8 cellular contexts compared by ENCODE assay signal in the genomic region with DNA sequence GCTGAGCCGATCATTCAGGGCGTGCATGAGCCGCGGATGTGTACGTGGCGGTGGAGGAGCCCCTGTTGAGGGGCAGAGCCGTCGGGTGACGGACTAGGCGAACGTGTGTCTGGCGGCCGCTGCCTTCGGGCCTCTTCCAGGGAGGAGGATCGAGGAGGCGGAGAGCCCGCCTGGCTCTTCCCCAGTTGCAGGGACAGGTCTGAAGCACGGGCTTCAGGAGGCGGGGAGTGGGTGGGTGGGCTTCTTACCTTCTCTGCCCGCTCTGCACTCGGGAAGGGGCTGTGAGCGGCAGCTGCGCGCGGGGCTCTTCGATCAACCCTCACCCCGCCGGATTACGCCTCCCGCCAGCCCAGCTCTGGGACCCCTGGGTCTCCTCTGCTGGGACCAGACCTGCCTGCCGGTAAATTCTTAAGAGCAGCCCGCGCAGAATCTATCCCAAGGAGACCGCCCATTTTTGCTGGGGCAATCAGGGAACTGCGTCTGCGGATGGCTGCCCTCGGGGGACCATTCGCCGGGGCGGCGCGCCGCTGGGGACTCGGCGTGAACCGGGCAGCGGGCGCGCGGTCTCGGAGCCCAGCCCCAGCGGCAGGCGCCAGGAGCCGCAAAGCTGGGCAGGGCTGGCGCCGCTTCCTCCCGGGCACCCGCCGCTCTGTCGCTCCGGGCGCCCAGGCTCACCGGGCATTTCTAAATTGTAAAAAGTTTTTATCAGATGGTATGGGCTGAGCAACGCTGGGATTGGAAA. TPM values are rescaled to one million over a fixed set of nuclear protein-coding genes. Genes with fewer than 3 reads are reported as not detected.
A peak's percentile ranks its signal among the peaks of the same experiment; 100 is the strongest.
DNase-seq lines count a peak whose midpoint lies in the region; ATAC-seq and TF ChIP-seq lines count a peak whose summit lies in the region.

No MANE protein-coding gene starts in this region.

- H2BK15ac ChIP-seq in IMR-90 (ENCODE audit: low read depth, low read length) = 0 out of 3 replicates have a peak overlapping the region, but pooled peaks have one; percentile 33

- 0 out of 2 replicates have a peak overlapping the region, but pooled peaks have one; percentile 50 for H4K91ac ChIP-seq in IMR-90 (ENCODE audit: insufficient read depth, low read depth, low read length)

- no peaks in the 10 kb centered on the region; the same call in 1 of the 2 replicates for H3K9me1 ChIP-seq in IMR-90 (ENCODE audit: insufficient read depth, low read length)

- H3K14ac ChIP-seq in IMR-90 (replicated peaks; ENCODE audit: low read depth, low read length) = peak overlapping the region; percentile 35; the same call in 1 of the 2 replicates

- peak overlapping the region; percentile 57; the same call in 1 of the 2 replicates for H3K23ac ChIP-seq in IMR-90 (ENCODE audit: low read depth, low read length)

- in situ Hi-C loops in IMR-90 (cut with MboI; ENCODE audit: low sequenced_read_pairs) (no loop called here), T47D (cut with HindIII; ENCODE audit: low pct_unique_long_range_greater_than_20kb, low sequenced_read_pairs) (no loop called here)

- H3K18ac ChIP-seq in IMR-90 (ENCODE audit: low read depth, low read length) = no peak overlapping the region

- POLR2A ChIA-PET in IMR-90 (lab: Charles Lee; ENCODE audit: unreplicated experiment) = interaction anchor here (1.1 kb wide), 1 partner anchor 142 kb away, joined by 3 read pairs; no protein-coding TSS in a partner anchor

- H3K9ac ChIP-seq in IMR-90 (ENCODE audit: low read depth, low read length) = peak overlapping the region; percentile 64

- no peak overlapping the region for H2BK20ac ChIP-seq in IMR-90 (ENCODE audit: low read depth, low read length)

- no peak overlapping the region for H2BK5ac ChIP-seq in IMR-90 (ENCODE audit: low read depth, low read length, poor library complexity, severe bottlenecking)

- H3K56ac ChIP-seq in IMR-90 (ENCODE audit: extremely low read depth, insufficient read depth, low read length) = peak overlapping the region; percentile 16; the same call in 1 of the 2 replicates

- peak overlapping the region; percentile 59 for H3K4me3 ChIP-seq in IMR-90 (ENCODE audit: insufficient read depth, low read depth, low read length)

- no peaks in the 10 kb centered on the region for H3K79me1 ChIP-seq in IMR-90 (ENCODE audit: low read depth in 1 of 2, low read length in 2 of 2)

- peak overlapping the region; percentile 45 for H2AK9ac ChIP-seq in IMR-90 (replicated peaks; ENCODE audit: low read depth, low read length, poor library complexity)

- TF ChIP-seq CTCF in IMR-90 (conservative IDR thresholded peaks at IDR 0.05; ENCODE audit: low read depth, low read length) = no peak

- H4K8ac ChIP-seq in IMR-90 (ENCODE audit: low read depth in 2 of 2, low read length in 2 of 2) = peak overlapping the region; percentile 30 to 90; a peak in 2 of 4 replicates

- no peaks in the 10 kb centered on the region for H3K9me3 ChIP-seq in IMR-90 (ENCODE audit: control insufficient read depth, insufficient read depth, low read length)

- H3K4me1 ChIP-seq in IMR-90 (ENCODE audit: control insufficient read depth, insufficient read depth, low read length) = peaks cover 1% of the 10 kb centered on the region; the same call in 1 of the 2 replicates

- CTCF ChIA-PET in IMR-90 (lab: Yijun Ruan, JAX) = interaction anchor here (0.5 to 1.6 kb wide), 8 partner anchors 9 to 143 kb away, joined by 3 to 6 read pairs (median 4); no protein-coding TSS in a partner anchor

- no peak for TF ChIP-seq RAD21 in IMR-90 (IDR thresholded peaks at IDR 0.05; ENCODE audit: low read length)

- peak; percentile 18 for DNase-seq in DMS53 treated with DMSO at 0.1 percent for 48 hours (lab: John Stamatoyannopoulos, UW; ENCODE audit: unreplicated experiment)
- peak; percentile 3 for DNase-seq in IMR-90
- DNase-seq in T follicular helper cell (ENCODE audit: low read depth) = peak; percentile 24
- peak; percentile 12 to 28 for DNase-seq in T47D (ENCODE audit: low read depth in 1 of 2, low spot score in 1 of 2)
- peak; percentile 53 for DNase-seq in kidney glomerular epithelial cell (lab: John Stamatoyannopoulos, UW)
- DNase-seq in stimulated activated CD4-positive, alpha-beta T cell treated with anti-CD3 and anti-CD28 coated beads, Interleukin-4, amount 100 ng/mL, for 48 hours (ENCODE audit: low read depth in 2 of 2) = peak; percentile 38 to 41
- no peak for DNase-seq in posterior vena cava (ENCODE audit: low spot score)

- H2AFZ ChIP-seq in IMR-90 (replicated peaks; ENCODE audit: low read length, poor library complexity) = peak overlapping the region; percentile 94

- dilution Hi-C loops in IMR-90 (cut with HindIII; ENCODE audit: low sequenced_read_pairs, unreplicated experiment) = no loop called here

- H3K4me2 ChIP-seq in IMR-90 (ENCODE audit: low read depth, low read length) = peak overlapping the region; percentile 96

- H4K20me1 ChIP-seq in IMR-90 (ENCODE audit: insufficient read depth, low read length) = no peaks in the 10 kb centered on the region

- intact Hi-C loops in IMR-90 (cut with micrococcal nuclease) = loop anchor here (2.0 kb wide), 2 partner anchors 35 to 147 kb away; no protein-coding TSS in a partner anchor
- intact Hi-C loops in posterior vena cava (cut with DNase I) = no loop called here

- 0% methylated on average over 2 of the region's 64 CpGs; no CpG with 5 or more reads in 1 of the 2 experiments for WGBS in IMR-90 (ENCODE audit: extremely low coverage in 2 of 2, insufficient read length in 1 of 2), 2 experiments

- H3K27ac ChIP-seq in IMR-90 (ENCODE audit: insufficient read depth, low read length) = no peak overlapping the region; the same call in 1 of the 2 replicates

- ATAC-seq in GM21423 (IDR thresholded peaks at IDR 0.05; ENCODE audit: unreplicated experiment) = peak; percentile 15
- ATAC-seq in IMR-90 (ENCODE audit: low read depth) = peak; percentile 78

- 0 out of 2 replicates have a peak, but pooled peaks cover 1% of the 10 kb centered on the region for H3K27me3 ChIP-seq in IMR-90 (ENCODE audit: control insufficient read depth, insufficient read depth, low read length)

- H3K36me3 ChIP-seq in IMR-90 (ENCODE audit: control insufficient read depth, insufficient read depth, low read length) = no peaks in the 10 kb centered on the region

- H4K5ac ChIP-seq in IMR-90 (ENCODE audit: low read depth, low read length) = peak overlapping the region; percentile 10; the same call in 1 of the 2 replicates

- no peak overlapping the region for H2AK5ac ChIP-seq in IMR-90 (ENCODE audit: low read depth, low read length)

- H3K4ac ChIP-seq in IMR-90 (ENCODE audit: low read depth, low read length) = no peak overlapping the region

- TF ChIP-seq POLR2A in IMR-90 (IDR thresholded peaks at IDR 0.05; ENCODE audit: low read depth, low read length) = no peak

- no TSS peak for BruUV-seq in IMR-90 (replicated peaks; lab: Mats Ljungman, UMichigan)

- H2BK120ac ChIP-seq in IMR-90 (ENCODE audit: low read depth, low read length) = peak overlapping the region; percentile 87

TF ChIP-seq in IMR-90, 13 proteins besides CTCF, POLR2A, EP300 and RAD21:
- TF ChIP-seq ELK1 (IDR thresholded peaks at IDR 0.05; ENCODE audit: borderline replicate concordance, low read depth, low read length) = no peak
- TF ChIP-seq NFE2L2 (IDR thresholded peaks at IDR 0.05; ENCODE audit: low read depth, low read length) = no peak
- TF ChIP-seq RFX5 (IDR thresholded peaks at IDR 0.05; ENCODE audit: low read depth, low read length) = no peak
- no peak for TF ChIP-seq RCOR1 (IDR thresholded peaks at IDR 0.05; ENCODE audit: insufficient replicate concordance, low read length)
- TF ChIP-seq MAZ (IDR thresholded peaks at IDR 0.05; ENCODE audit: borderline replicate concordance, low read depth, low read length) = no peak
- no peak for TF ChIP-seq FOS (IDR thresholded peaks at IDR 0.05; ENCODE audit: low read depth, low read length)
- TF ChIP-seq MAFK (IDR thresholded peaks at IDR 0.05; ENCODE audit: low read depth, low read length) = no peak
- TF ChIP-seq USF2 (IDR thresholded peaks at IDR 0.05; ENCODE audit: low read depth, low read length) = no peak
- no peak for TF ChIP-seq SMC3 (IDR thresholded peaks at IDR 0.05; ENCODE audit: low read depth, low read length)
- no peak for TF ChIP-seq CEBPB (IDR thresholded peaks at IDR 0.05; ENCODE audit: low read depth, low read length)
- no peak for TF ChIP-seq CHD1 (IDR thresholded peaks at IDR 0.05; ENCODE audit: low read depth, low read length)
- TF ChIP-seq MXI1 (IDR thresholded peaks at IDR 0.05; ENCODE audit: borderline replicate concordance, low read depth, low read length) = no peak
- TF ChIP-seq BHLHE40 (IDR thresholded peaks at IDR 0.05; ENCODE audit: low read depth, low read length) = no peak

RNA-seq across cellular contexts. Expression of gene PLAC8, which starts 4.9 kb away (rescaled TPM):
- total RNA-seq in IMR-90 (2012; rRNA removed) = not detected in 2 replicates
- polyA plus RNA-seq in IMR-90 (2012; rRNA removed) = not detected in 2 replicates
- 0.31 TPM in 1 of 2 replicates, not detected in the other for polyA plus RNA-seq in IMR-90 (2012; cell fraction: cytosol; rRNA removed)
- polyA plus RNA-seq in IMR-90 (2012; cell fraction: nucleus; rRNA removed; ENCODE audit: low replicate concordance) = 0.11 TPM in 1 of 2 replicates, not detected in the other
- total RNA-seq in posterior vena cava = 1 to 10 TPM; 3.8 to 4.6 TPM
